In genomic region chr4:2862528-2862927, GRCh38 we compare ENCODE assay signal across 9 cellular contexts. TPM values are rescaled to one million over a fixed set of nuclear protein-coding genes. Genes with fewer than 3 reads are reported as not detected.
A peak's percentile ranks its signal among the peaks of the same experiment; 100 is the strongest.
DNase-seq lines count a peak whose midpoint lies in the region; ATAC-seq and TF ChIP-seq lines count a peak whose summit lies in the region.
"Had no signal": no experiment of that assay in that cellular context is flagged by ENCODE, and none has a peak within 500 bp of the region (broad histone marks: within the 10 kb centered on the region; RNA-seq: fewer than 3 reads in every experiment).

No MANE protein-coding gene starts in this region.

- H3K9me3 ChIP-seq in skeletal muscle tissue (ENCODE audit: control insufficient read depth in 3 of 3, low read length in 3 of 3), result no peaks in the 10 kb centered on the region

- H3K27me3 Mint-ChIP-seq in glutamatergic neuron (ENCODE audit: unreplicated experiment), result no peaks in the 10 kb centered on the region

- H3K36me3 ChIP-seq in skeletal muscle tissue (ENCODE audit: control insufficient read depth in 3 of 3, insufficient read depth in 3 of 3, low read length in 3 of 3), result no peaks in the 10 kb centered on the region

- peak overlapping the region; percentile 11 for H3K27ac Mint-ChIP-seq in glutamatergic neuron (ENCODE audit: unreplicated experiment)

- H3K9ac ChIP-seq in skeletal muscle tissue (ENCODE audit: low read depth in 1 of 3, low read length in 3 of 3), result peak overlapping the region in 1 of 3 donors; percentile 9

- peak; percentile 66 for DNase-seq in SW480 (ENCODE audit: low spot score)
- DNase-seq in glutamatergic neuron, result no peak
- no peak for DNase-seq in activated CD8-positive, alpha-beta memory T cell treated with anti-CD3 and anti-CD28 coated beads, Interleukin-2, amount 50 U/mL, for 48 hours
- DNase-seq in UCSD-AML1 (lab: John Stamatoyannopoulos, UW; ENCODE audit: unreplicated experiment), result no peak
- no peak for DNase-seq in NCI-H2029 (lab: John Stamatoyannopoulos, UW)
- DNase-seq: NCI-H1694 treated with DMSO at 0.1 percent for 48 hours had no signal

- no peak for ATAC-seq in HG03139 (IDR thresholded peaks at IDR 0.05; ENCODE audit: unreplicated experiment)

- H3K4me3 Mint-ChIP-seq in glutamatergic neuron (ENCODE audit: unreplicated experiment), result no peak overlapping the region

- peak overlapping the region; percentile 10 for H3K27ac ChIP-seq in skeletal muscle tissue (ENCODE audit: low read depth, low read length)

- H3K4me1 Mint-ChIP-seq in glutamatergic neuron (ENCODE audit: low read depth, unreplicated experiment), result peaks cover 53% of the 10 kb centered on the region

- H3K4me1 ChIP-seq in skeletal muscle tissue (ENCODE audit: control insufficient read depth in 3 of 3, insufficient read depth in 3 of 3, low read length in 3 of 3), result peaks cover 78 to 87% (median 85%) of the 10 kb centered on the region in 3 donors

- no peaks in the 10 kb centered on the region for H3K36me3 Mint-ChIP-seq in glutamatergic neuron (ENCODE audit: unreplicated experiment)

- no peak for TF ChIP-seq CTCF in glutamatergic neuron (IDR thresholded peaks at IDR 0.05; ENCODE audit: partially characterized antibody, unreplicated experiment)

- peaks cover 3% of the 10 kb centered on the region for H3K9me3 Mint-ChIP-seq in glutamatergic neuron (ENCODE audit: unreplicated experiment)

- H3K27me3 ChIP-seq in skeletal muscle tissue (ENCODE audit: control insufficient read depth in 3 of 3, insufficient read depth in 3 of 3, low read length in 3 of 3), result no peaks in the 10 kb centered on the region

- H3K4me3 ChIP-seq in GM08714 (ENCODE audit: low read length) (peak overlapping the region; percentile 45; the same call in 1 of the 2 replicates), skeletal muscle tissue (ENCODE audit: low read length in 3 of 3) (peak overlapping the region in 2 of 3 donors; percentile 14)

RNA-seq across cellular contexts. Expression of gene ADD1, which starts 18.9 kb away (rescaled TPM):
- 276 TPM for total RNA-seq in glutamatergic neuron (ENCODE audit: unreplicated experiment)
- total RNA-seq in skeletal muscle tissue, result 155 TPM
